In the genomic region with DNA sequence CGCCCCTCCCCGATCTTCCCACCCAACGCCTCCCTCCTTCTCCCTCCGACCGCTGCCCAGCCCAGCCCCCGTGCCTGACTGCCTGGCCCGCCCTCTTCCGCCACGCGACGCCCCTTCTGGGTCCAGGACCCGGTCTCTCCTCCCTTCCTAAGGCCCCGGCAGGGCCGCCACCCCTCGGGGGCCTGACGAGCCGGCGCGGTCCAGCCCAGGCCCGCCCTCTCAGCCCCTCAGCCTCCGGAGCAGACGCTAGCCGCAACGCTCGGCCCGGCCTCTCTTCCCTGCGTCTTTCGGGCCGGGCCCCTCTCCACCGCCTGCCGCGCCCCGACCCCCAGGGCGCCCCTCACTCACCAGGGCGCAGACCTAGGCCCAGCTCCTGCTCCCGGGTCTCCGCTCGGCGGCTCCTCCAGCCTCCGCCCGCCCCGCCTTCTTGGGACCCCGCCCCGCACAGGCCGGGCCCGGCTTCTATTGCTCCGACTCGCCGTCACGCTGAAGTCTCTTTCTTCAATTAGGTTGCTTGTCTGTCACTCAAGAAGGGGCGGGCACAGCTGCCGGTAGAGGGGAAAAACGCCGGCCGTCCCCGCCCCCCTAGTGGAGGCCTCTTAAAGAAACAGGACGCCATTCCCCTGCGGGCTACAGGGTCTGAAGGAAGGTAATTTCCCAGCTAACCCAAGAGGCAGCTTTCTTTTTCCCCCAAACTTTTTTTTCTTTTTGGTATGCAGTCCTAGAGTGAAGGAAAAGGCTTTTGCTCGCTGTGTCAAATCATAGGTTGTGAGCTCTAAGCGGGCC, we compare ENCODE assay signal across 8 cellular contexts. TPM values are rescaled to one million over a fixed set of nuclear protein-coding genes. Genes with fewer than 3 reads are reported as not detected.
DNase-seq lines count a peak whose midpoint lies in the region; ATAC-seq and TF ChIP-seq lines count a peak whose summit lies in the region.

TSS of gene ELMO2 (minus strand) at position 416 of the 786 bp plus-strand sequence. CDS start 12,133 bp downstream, outside the sequence.

- no peaks in the 10 kb centered on the region for H3K27me3 ChIP-seq in BE2C

- peaks cover 17% of the 10 kb centered on the region for H3K36me3 Mint-ChIP-seq in activated CD4-positive, alpha-beta T cell treated with anti-CD3 and anti-CD28 coated beads, Interleukin-2, amount 10 ng/mL, durations not matched to agents 24 days and 14 days (ENCODE audit: low read depth)

- DNase-seq in BE2C (peak; percentile 98), GM19240 (ENCODE audit: insufficient read length, low spot score) (peak; percentile 87), NCI-H526 (lab: John Stamatoyannopoulos, UW) (peak; percentile 97 to 99), coronary artery (ENCODE audit: low spot score) (peak; percentile 97), left lobe of liver (ENCODE audit: low spot score) (peak; percentile 97)
- peak; percentile 99 for DNase-seq in activated CD4-positive, alpha-beta T cell treated with anti-CD3 and anti-CD28 coated beads, Interleukin-2, amount 10 ng/mL, durations not matched to agents 24 days and 14 days
- DNase-seq in stimulated activated CD4-positive, alpha-beta T cell treated with anti-CD3 and anti-CD28 coated beads, Interleukin-2, amount 100 ng/mL, for 4 hours (ENCODE audit: low read depth): peak; percentile 94

- H3K4me3 ChIP-seq in BE2C (ENCODE audit: low read depth, low read length) (peak within 1 kb of the TSS; percentile 76), coronary artery (peak within 1 kb of the TSS; percentile 89)

- no peaks in the 10 kb centered on the region for H3K9me3 ChIP-seq in BE2C

- peak within 1 kb of the TSS; percentile 96 for H3K27ac Mint-ChIP-seq in activated CD4-positive, alpha-beta T cell treated with anti-CD3 and anti-CD28 coated beads, Interleukin-2, amount 10 ng/mL, durations not matched to agents 24 days and 14 days

- peak within 1 kb of the TSS; percentile 93 to 97 for H3K27ac ChIP-seq in coronary artery

- TF ChIP-seq CTCF in BE2C (IDR thresholded peaks at IDR 0.05; ENCODE audit: low read depth, low read length): no peak
- no peak for TF ChIP-seq CTCF in coronary artery (IDR thresholded peaks at IDR 0.05)

- H3K4me1 Mint-ChIP-seq in activated CD4-positive, alpha-beta T cell treated with anti-CD3 and anti-CD28 coated beads, Interleukin-2, amount 10 ng/mL, durations not matched to agents 24 days and 14 days: peaks cover 58% of the 10 kb centered on the region

- no peaks in the 10 kb centered on the region for H3K4me1 ChIP-seq in BE2C

- H3K36me3 ChIP-seq in BE2C: no peaks in the 10 kb centered on the region

- no peaks in the 10 kb centered on the region for H3K9me3 Mint-ChIP-seq in activated CD4-positive, alpha-beta T cell treated with anti-CD3 and anti-CD28 coated beads, Interleukin-2, amount 10 ng/mL, durations not matched to agents 24 days and 14 days

- peak within 1 kb of the TSS; percentile 88 for H3K4me3 Mint-ChIP-seq in activated CD4-positive, alpha-beta T cell treated with anti-CD3 and anti-CD28 coated beads, Interleukin-2, amount 10 ng/mL, durations not matched to agents 24 days and 14 days

- intact Hi-C loops in activated CD4-positive, alpha-beta T cell treated with anti-CD3 and anti-CD28 coated beads, Interleukin-2, amount 10 ng/mL, durations not matched to agents 24 days and 14 days (cut with micrococcal nuclease): loop anchor here (1.0 to 2.0 kb wide), 2 partner anchors 42 to 282 kb away; partner anchors contain the start of gene TP53RK

- H3K27me3 Mint-ChIP-seq in activated CD4-positive, alpha-beta T cell treated with anti-CD3 and anti-CD28 coated beads, Interleukin-2, amount 10 ng/mL, durations not matched to agents 24 days and 14 days: peaks cover 2% of the 10 kb centered on the region

- ATAC-seq in HG03460 (IDR thresholded peaks at IDR 0.05; ENCODE audit: unreplicated experiment) (peak; percentile 81), left lobe of liver (peak; percentile 85)

RNA-seq across cellular contexts. Expression of gene ELMO2, which starts in this region (rescaled TPM):
- polyA plus RNA-seq in BE2C (2012; ENCODE audit: insufficient read depth, insufficient read length, low read depth): 29.6 TPM
- total RNA-seq in activated CD4-positive, alpha-beta T cell treated with anti-CD3 and anti-CD28 coated beads, Interleukin-2, amount 10 ng/mL, durations not matched to agents 24 days and 14 days: 64.5 and 66.4 TPM in 2 replicates
- 16.4 TPM for total RNA-seq in left lobe of liver

Comparison
In these comparisons a context has a peak if more than half of its experiments do, and no peak if none do; other contexts are left out.
1. Peak in every context shown above with its lines: DNase-seq, ATAC-seq, H3K4me3 ChIP-seq and H3K27ac ChIP-seq.